Comparison of ENCODE assay signal across 17 cellular contexts in the genomic region with DNA sequence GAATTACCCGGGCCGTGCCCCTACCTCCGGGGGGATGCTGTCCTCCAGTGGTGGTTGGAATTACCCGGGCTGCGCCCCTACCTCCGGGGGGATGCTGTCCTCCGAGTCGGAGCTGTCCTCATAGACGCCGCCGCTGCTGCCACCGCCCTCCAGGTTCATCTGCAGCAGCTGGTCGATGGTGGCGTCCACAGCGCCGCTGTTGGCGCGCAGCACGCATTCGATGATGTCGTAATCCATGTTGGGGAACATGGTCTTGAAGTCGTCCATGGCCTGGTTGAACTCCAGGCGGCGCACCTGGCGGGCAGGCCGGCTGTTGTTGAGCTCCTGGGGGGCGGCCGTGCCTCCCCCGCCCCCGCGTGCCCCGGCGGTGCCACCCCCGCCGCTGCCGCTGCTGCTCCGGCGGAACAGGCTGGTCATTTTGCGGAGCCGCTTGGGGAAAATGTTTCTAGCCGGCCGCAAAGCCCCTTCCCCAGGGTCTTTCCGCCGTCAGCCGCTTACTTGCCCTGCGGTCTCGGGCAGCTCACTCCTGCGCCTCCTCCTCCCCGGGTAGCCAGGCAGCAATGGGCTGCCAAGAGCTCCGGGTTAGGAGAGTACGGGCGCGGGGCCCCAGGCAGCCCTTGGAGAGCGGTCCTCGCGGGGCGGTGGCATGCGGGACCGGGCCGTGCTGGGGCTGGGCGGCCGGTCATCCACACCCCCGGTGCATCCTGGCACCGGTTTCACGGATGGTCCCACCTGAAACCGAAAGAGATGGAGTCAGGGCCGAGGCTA. TPM values are rescaled to one million over a fixed set of nuclear protein-coding genes. Genes with fewer than 3 reads are reported as not detected.
DNase-seq lines count a peak whose midpoint lies in the region; ATAC-seq, FAIRE-seq and TF ChIP-seq lines count a peak whose summit lies in the region.
"Had no signal": no experiment of that assay in that cellular context is flagged by ENCODE, and none has a peak within 500 bp of the region (broad histone marks: within the 10 kb centered on the region; RNA-seq: fewer than 3 reads in every experiment).

No MANE protein-coding gene starts in this region.

- H2BK20ac ChIP-seq in H1 (ENCODE audit: low read length), result 0 out of 2 replicates have a peak overlapping the region, but pooled peaks have one; percentile 61

- 0 out of 4 replicates have a peak, but pooled peaks of 1 of the 3 experiments have one; percentile 3 for TF ChIP-seq CTCF in H1 (IDR thresholded peaks at IDR 0.05; ENCODE audit: control extremely low read depth in 1 of 3, insufficient read depth in 1 of 3, low read depth in 1 of 3, low read length in 3 of 3)
- TF ChIP-seq CTCF in HepG2 (CRISPR knock-in tag; IDR thresholded peaks at IDR 0.05), result no peak
- no peak for TF ChIP-seq CTCF in GM13976 (IDR thresholded peaks at IDR 0.05; ENCODE audit: borderline replicate concordance, control extremely low read depth, extremely low read depth, insufficient read depth, missing control alignments)

- no peak overlapping the region for H2AK5ac ChIP-seq in H1 (ENCODE audit: low read depth, low read length)

- no peaks in the 10 kb centered on the region for H4K20me1 ChIP-seq in H1 (replicated peaks in 1 of 2; ENCODE audit: control insufficient read depth in 1 of 2, insufficient read depth in 2 of 2, low read length in 2 of 2)
- H4K20me1 ChIP-seq in HepG2 (ENCODE audit: insufficient read depth, low read length), result no peaks in the 10 kb centered on the region

- no peak overlapping the region for H3K4me3 Mint-ChIP-seq in stimulated activated memory B cell treated with anti-CD40 and anti-IgM and Interleukin-4, amounts not matched to agents 10 μg/mL and 1 μg/mL and 100 μg/mL, for 72 hours
- H3K4me3 Mint-ChIP-seq: CD4-positive, alpha-beta T cell had no signal

- no peak overlapping the region for H2BK120ac ChIP-seq in H1 (replicated peaks; ENCODE audit: low read depth, low read length)

- H4K8ac ChIP-seq in H1 (ENCODE audit: extremely low read depth, insufficient read depth, low read length), result no peak overlapping the region; the same call in 1 of the 2 replicates

- TF ChIP-seq RAD21 in H1 (IDR thresholded peaks at IDR 0.05 in 1 of 2, conservative IDR thresholded peaks at IDR 0.05 in 1 of 2; ENCODE audit: low read depth in 2 of 2, low read length in 2 of 2), result no peak; a peak in 1 of 4 replicates
- TF ChIP-seq RAD21 in HepG2 (CRISPR knock-in tag; IDR thresholded peaks at IDR 0.05), result no peak

- no peak overlapping the region for H3K23ac ChIP-seq in H1 (ENCODE audit: insufficient read length)

- no peaks in the 10 kb centered on the region for H3K36me3 Mint-ChIP-seq in stimulated activated memory B cell treated with anti-CD40 and anti-IgM and Interleukin-4, amounts not matched to agents 10 μg/mL and 1 μg/mL and 100 μg/mL, for 72 hours

- POLR2A ChIA-PET in H1 (lab: Charles Lee; ENCODE audit: partially characterized antibody) (interaction anchor here (0.8 to 3.2 kb wide), 6 partner anchors 12 to 122 kb away, joined by 3 to 9 read pairs (median 4); a partner anchor contains a TSS), HepG2 (lab: Yijun Ruan, JAX) (no interaction called here)

- no peak overlapping the region for H2AFZ ChIP-seq in H1 (ENCODE audit: low read length)
- no peak overlapping the region for H2AFZ ChIP-seq in HepG2 (ENCODE audit: low read length)

- H3K4me1 ChIP-seq in H1 (replicated peaks in 1 of 4; ENCODE audit: control insufficient read depth in 3 of 4, insufficient read depth in 4 of 4, low read length in 3 of 4) (peaks cover 7 to 18% (median 12%) of the 10 kb centered on the region in 4 experiments), HepG2 (ENCODE audit: insufficient read depth, low read length) (peaks cover 28% of the 10 kb centered on the region)

- H3K4me3 ChIP-seq in H1 (ENCODE audit: extremely low read depth in 1 of 4, insufficient read depth in 2 of 4, low read depth in 3 of 4, low read length in 4 of 4) (no peak overlapping the region), HepG2 (replicated peaks in 1 of 3; ENCODE audit: insufficient read depth in 1 of 3, low read depth in 2 of 3, low read length in 3 of 3) (no peak overlapping the region)
- H3K4me3 ChIP-seq: BLaER1 treated with 17β-estradiol and CSF1 and Interleukin-3, amounts not matched to agents 10 nM and 100 nM had no signal

- H3K27me3 Mint-ChIP-seq in stimulated activated memory B cell treated with anti-CD40 and anti-IgM and Interleukin-4, amounts not matched to agents 10 μg/mL and 1 μg/mL and 100 μg/mL, for 72 hours, result peaks cover 18% of the 10 kb centered on the region
- H3K27me3 Mint-ChIP-seq: CD4-positive, alpha-beta T cell had no signal

- H3K79me1 ChIP-seq in H1 (ENCODE audit: low read depth, low read length), result no peaks in the 10 kb centered on the region

- H3K9me3 Mint-ChIP-seq in stimulated activated memory B cell treated with anti-CD40 and anti-IgM and Interleukin-4, amounts not matched to agents 10 μg/mL and 1 μg/mL and 100 μg/mL, for 72 hours, result no peaks in the 10 kb centered on the region
- H3K9me3 Mint-ChIP-seq: CD4-positive, alpha-beta T cell had no signal

- H3K9ac ChIP-seq in H1 (replicated peaks in 1 of 4; ENCODE audit: extremely low read depth in 1 of 4, low read depth in 3 of 4, low read length in 3 of 4) (no peak overlapping the region), HepG2 (ENCODE audit: insufficient read depth, low read depth, low read length) (no peak overlapping the region)
- H3K9ac ChIP-seq: BLaER1 treated with 17β-estradiol and CSF1 and Interleukin-3, amounts not matched to agents 10 nM and 100 nM had no signal

- H2BK12ac ChIP-seq in H1 (ENCODE audit: low read depth, low read length), result no peak overlapping the region

- H3K27ac ChIP-seq in H1 (ENCODE audit: low read depth, low read length), result no peak overlapping the region
- H3K27ac ChIP-seq in HepG2 (ENCODE audit: extremely low read length, insufficient read depth, low read length), result no peak overlapping the region
- H3K27ac ChIP-seq: BLaER1 treated with 17β-estradiol and CSF1 and Interleukin-3, amounts not matched to agents 10 nM and 100 nM had no signal

- no peak overlapping the region for H3K27ac Mint-ChIP-seq in stimulated activated memory B cell treated with anti-CD40 and anti-IgM and Interleukin-4, amounts not matched to agents 10 μg/mL and 1 μg/mL and 100 μg/mL, for 72 hours
- H3K27ac Mint-ChIP-seq: CD4-positive, alpha-beta T cell had no signal

- BruUV-seq in HepG2 (replicated peaks; lab: Mats Ljungman, UMichigan), result no TSS peak

- in situ Hi-C loops in HepG2 (cut with HindIII; ENCODE audit: extremely low pct_ligation_motif_present, low pct_unique_long_range_greater_than_20kb), result no loop called here
- in situ Hi-C loops in GM13976 (cut with MboI; ENCODE audit: low sequenced_read_pairs, unreplicated experiment), result no loop called here

- 93% methylated on average over 40 of the region's 67 CpGs; no CpG with 5 or more reads in 1 of the 2 experiments for WGBS in H1 (ENCODE audit: extremely low coverage in 1 of 2, insufficient coverage in 1 of 2, insufficient read length in 1 of 2, insufficient replicate concordance in 2 of 2, low coverage in 1 of 2, low lambda C conversion rate in 2 of 2, missing lambda C conversion rate in 1 of 2), 2 experiments
- WGBS in HepG2 (ENCODE audit: low lambda C conversion rate), result 96% methylated on average over 66 of the region's 67 CpGs

- H3K79me2 ChIP-seq in H1 (ENCODE audit: control insufficient read depth in 1 of 2, insufficient read depth in 2 of 2, low read length in 2 of 2), result no peaks in the 10 kb centered on the region
- no peaks in the 10 kb centered on the region for H3K79me2 ChIP-seq in HepG2 (ENCODE audit: insufficient read depth, low read length)

- no peak overlapping the region for H3K14ac ChIP-seq in H1 (ENCODE audit: insufficient read length)

- H4K5ac ChIP-seq in H1 (ENCODE audit: insufficient read length, low read depth, low read length), result no peak overlapping the region

- FAIRE-seq in HTR-8/SVneo (lab: Jason Lieb, UNC) (peak; percentile 67), H1 (lab: Jason Lieb, UNC) (no peak), HepG2 (lab: Jason Lieb, UNC) (no peak)
- FAIRE-seq: GM12892, GM19239, H54 had no signal

- no peak overlapping the region for H3K18ac ChIP-seq in H1 (ENCODE audit: extremely low read depth, low read length)

- DNase-seq in HTR-8/SVneo (ENCODE audit: insufficient read length, low spot score), result no peak
- no peak for DNase-seq in H1 (ENCODE audit: low read depth in 1 of 2, low spot score in 2 of 2)
- DNase-seq in HepG2 (ENCODE audit: low spot score), result no peak
- DNase-seq in stimulated activated naive CD4-positive, alpha-beta T cell (lab: John Stamatoyannopoulos, UW), result no peak
- DNase-seq in GM13976 (ENCODE audit: low spot score), result no peak
- no peak for DNase-seq in COLO668 (lab: John Stamatoyannopoulos, UW; ENCODE audit: unreplicated experiment)
- DNase-seq: ACHN; CD4-positive, alpha-beta T cell; DMS153; DND-41; GDM1 had no signal

- H3K4me2 ChIP-seq in H1 (ENCODE audit: insufficient read depth in 1 of 2, low read depth in 2 of 2, low read length in 2 of 2) (no peak overlapping the region), HepG2 (ENCODE audit: low read depth, low read length) (no peak overlapping the region)
- H3K4me2 ChIP-seq: BLaER1 treated with 17β-estradiol and CSF1 and Interleukin-3, amounts not matched to agents 10 nM and 100 nM had no signal

- no peak overlapping the region for H3K4ac ChIP-seq in H1 (replicated peaks; ENCODE audit: insufficient read length, low read depth, low read length)

- H2BK15ac ChIP-seq in H1 (ENCODE audit: low read length), result no peak overlapping the region; the same call in 1 of the 2 replicates

- ATAC-seq in HepG2 (no peak), HG02885 (IDR thresholded peaks at IDR 0.05; ENCODE audit: poor library complexity, unreplicated experiment) (no peak)
- peak; percentile 48 for ATAC-seq in stimulated activated memory B cell treated with anti-CD40 and anti-IgM and Interleukin-4, amounts not matched to agents 10 μg/mL and 1 μg/mL and 100 μg/mL, for 72 hours

- no peaks in the 10 kb centered on the region for H3K36me3 ChIP-seq in H1 (ENCODE audit: control insufficient read depth in 2 of 4, insufficient read depth in 4 of 4, low read length in 3 of 4)
- H3K36me3 ChIP-seq in HepG2 (replicated peaks in 1 of 2; ENCODE audit: control insufficient read depth in 1 of 2, insufficient read depth in 2 of 2, low read length in 2 of 2), result peaks cover 0 to 2% of the 10 kb centered on the region in 2 experiments; a peak in 1 of 5 replicates

- H4K91ac ChIP-seq in H1 (replicated peaks; ENCODE audit: insufficient read length, low read length), result no peak overlapping the region

- intact Hi-C loops in HepG2 (cut with micrococcal nuclease; ENCODE audit: unreplicated experiment), result no loop called here

- H3K23me2 ChIP-seq in H1 (ENCODE audit: low read depth, low read length), result peaks cover 2% of the 10 kb centered on the region; the same call in 1 of the 2 replicates

- CTCF ChIA-PET in H1 (lab: Charles Lee; ENCODE audit: partially characterized antibody) (interaction anchor here (0.7 to 2.0 kb wide), 8 partner anchors 11 to 115 kb away, joined by 3 to 13 read pairs (median 4); no protein-coding TSS in a partner anchor), HepG2 (lab: Yijun Ruan, JAX; ENCODE audit: low intra/inter-chr PET ratio, low total read pairs) (no interaction called here)

- H3K56ac ChIP-seq in H1 (replicated peaks; ENCODE audit: insufficient read length, low read depth, low read length), result no peak overlapping the region

- no peaks in the 10 kb centered on the region for H3K4me1 Mint-ChIP-seq in stimulated activated memory B cell treated with anti-CD40 and anti-IgM and Interleukin-4, amounts not matched to agents 10 μg/mL and 1 μg/mL and 100 μg/mL, for 72 hours

- no peak for TF ChIP-seq EP300 in H1 (IDR thresholded peaks at IDR 0.05; ENCODE audit: borderline replicate concordance in 1 of 2, low read depth in 2 of 2, low read length in 2 of 2)
- no peak for TF ChIP-seq EP300 in HepG2 (IDR thresholded peaks at IDR 0.05; ENCODE audit: low read depth in 2 of 2, low read length in 2 of 2)
- no peak for TF ChIP-seq EP300 in HepG2 (CRISPR knock-in tag; IDR thresholded peaks at IDR 0.05; ENCODE audit: borderline replicate concordance)

- H3K27me3 ChIP-seq in H1 (replicated peaks in 1 of 4; ENCODE audit: control insufficient read depth in 3 of 4, extremely low read depth in 1 of 4, insufficient read depth in 3 of 4, low read length in 3 of 4) (no peaks in the 10 kb centered on the region), HepG2 (ENCODE audit: control insufficient read depth in 1 of 2, insufficient read depth in 2 of 2, low read length in 2 of 2) (no peaks in the 10 kb centered on the region)
- H3K27me3 ChIP-seq: BLaER1 treated with 17β-estradiol and CSF1 and Interleukin-3, amounts not matched to agents 10 nM and 100 nM had no signal

- no peaks in the 10 kb centered on the region for H3K9me3 ChIP-seq in H1 (ENCODE audit: insufficient read depth in 2 of 2, low read depth in 1 of 2, low read length in 1 of 2)
- no peaks in the 10 kb centered on the region for H3K9me3 ChIP-seq in HepG2 (ENCODE audit: low read length)

- H2BK5ac ChIP-seq in H1 (ENCODE audit: low read depth, low read length), result no peak overlapping the region

- TF ChIP-seq POLR2A in H1 (IDR thresholded peaks at IDR 0.05; ENCODE audit: control extremely low read depth in 1 of 2, low read depth in 2 of 2, low read length in 2 of 2) (no peak), HepG2 (IDR thresholded peaks at IDR 0.05; ENCODE audit: insufficient read depth in 1 of 2, low read depth in 2 of 2, low read length in 2 of 2) (no peak)

RNA-seq across cellular contexts. Expression of a gene that starts 35.5 kb away (rescaled TPM):
- 60.4 and 73.4 TPM in 2 replicates for total RNA-seq in H1 (2021; fragmentation: NEBNext Ultra II Directional; extraction: Animal tissue kit (Norgen Biotek cat#: 25700))
- polyA plus RNA-seq in H1 (2011; rRNA removed), result 32.9 and 38.6 TPM in 2 replicates
- 68.9 TPM for polyA plus RNA-seq in H1 (2011; cell fraction: cytosol; rRNA removed)
- 26.0 TPM for polyA plus RNA-seq in H1 (2011; cell fraction: nucleus; rRNA removed)
- 64.2 to 105 TPM (median 72.5 TPM) in 4 replicates for polyA plus RNA-seq in H1 (2012, experiment 1 of 2)
- polyA plus RNA-seq in H1 (2012, experiment 2 of 2), result 49.1 TPM
- polyA plus RNA-seq in H1 (2013, experiment 1 of 2), result 25.2 TPM
- 26.2 TPM for polyA plus RNA-seq in H1 (2013, experiment 2 of 2)
- 18.4 and 25.9 TPM in 2 replicates for polyA minus RNA-seq in H1 (2011; rRNA and poly(A)+ RNA removed)
- polyA minus RNA-seq in H1 (2011; cell fraction: cytosol; rRNA and poly(A)+ RNA removed), result 10.5 TPM
- polyA minus RNA-seq in H1 (2011; cell fraction: nucleus; rRNA and poly(A)+ RNA removed), result 21.0 TPM
- 181 and 283 TPM in 2 replicates for total RNA-seq in HepG2 (2016; rRNA removed; fragmentation: Illumina TruSeq; extraction: Trizol)
- 33.9 and 36.7 TPM in 2 replicates for total RNA-seq in HepG2 (2016; cell fraction: cytosol; rRNA removed; fragmentation: Illumina TruSeq; extraction: Trizol; ENCODE audit: low read depth)
- total RNA-seq in HepG2 (2016; cell fraction: insoluble cytoplasmic fraction; rRNA removed; fragmentation: Illumina TruSeq; extraction: Trizol), result 189 and 325 TPM in 2 replicates
- 47.2 and 48.2 TPM in 2 replicates for total RNA-seq in HepG2 (2016; cell fraction: membrane; rRNA removed; fragmentation: Illumina TruSeq; extraction: Trizol)
- total RNA-seq in HepG2 (2016; cell fraction: nucleus; rRNA removed; fragmentation: Illumina TruSeq; extraction: Trizol), result 63.9 and 73.7 TPM in 2 replicates
- 61.6 and 63.2 TPM in 2 replicates for polyA plus RNA-seq in HepG2 (2011; rRNA removed)
- polyA plus RNA-seq in HepG2 (2011; cell fraction: cytosol; rRNA removed), result 68.3 and 71.0 TPM in 2 replicates
- polyA plus RNA-seq in HepG2 (2011; cell fraction: nucleus; rRNA removed), result 11.6 and 14.2 TPM in 2 replicates
- 78.3 and 78.8 TPM in 2 replicates for polyA plus RNA-seq in HepG2 (2012)
- 26.6 and 30.8 TPM in 2 replicates for polyA plus RNA-seq in HepG2 (2016; cell fraction: cytosol; fragmentation: Illumina TruSeq; extraction: Trizol; ENCODE audit: low read depth)
- polyA plus RNA-seq in HepG2 (2016; cell fraction: insoluble cytoplasmic fraction; fragmentation: Illumina TruSeq; extraction: Trizol; ENCODE audit: low read depth), result 249 and 259 TPM in 2 replicates
- 32.0 and 32.5 TPM in 2 replicates for polyA plus RNA-seq in HepG2 (2016; cell fraction: membrane; fragmentation: Illumina TruSeq; extraction: Trizol; ENCODE audit: low read depth)
- 75.9 and 84.0 TPM in 2 replicates for polyA plus RNA-seq in HepG2 (2016; cell fraction: nucleus; fragmentation: Illumina TruSeq; extraction: Trizol; ENCODE audit: insufficient read depth, low read depth)
- polyA minus RNA-seq in HepG2 (2011; rRNA and poly(A)+ RNA removed; ENCODE audit: low replicate concordance), result 47.3 and 53.2 TPM in 2 replicates
- 28.0 and 33.9 TPM in 2 replicates for polyA minus RNA-seq in HepG2 (2011; cell fraction: cytosol; rRNA and poly(A)+ RNA removed)
- 17.3 and 18.9 TPM in 2 replicates for polyA minus RNA-seq in HepG2 (2011; cell fraction: nucleus; rRNA and poly(A)+ RNA removed)
